16 cellular contexts compared by ENCODE assay signal in the genomic region with DNA sequence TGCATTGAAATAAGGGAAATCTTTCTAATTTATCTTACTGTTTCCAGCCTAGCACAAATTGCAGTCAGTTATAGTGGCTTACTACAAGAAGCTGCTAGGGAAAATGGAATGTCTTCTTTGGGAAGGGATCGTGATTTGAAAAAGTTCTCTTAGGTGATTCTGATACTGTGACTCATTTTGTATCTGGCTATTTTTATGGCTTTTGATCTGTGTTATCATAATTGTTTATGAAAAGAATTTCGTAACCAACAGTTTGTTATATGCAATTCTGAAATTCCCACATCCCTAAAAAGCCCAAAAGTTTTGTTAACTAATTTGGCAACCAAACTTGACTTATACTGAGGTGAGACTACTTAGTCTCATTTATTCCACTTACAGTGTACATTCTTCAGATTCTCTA. TPM values are rescaled to one million over a fixed set of nuclear protein-coding genes. Genes with fewer than 3 reads are reported as not detected.
DNase-seq lines count a peak whose midpoint lies in the region; ATAC-seq, FAIRE-seq and TF ChIP-seq lines count a peak whose summit lies in the region.
"Had no signal": no experiment of that assay in that cellular context is flagged by ENCODE, and none has a peak within 500 bp of the region (broad histone marks: within the 10 kb centered on the region; RNA-seq: fewer than 3 reads in every experiment).

No MANE protein-coding gene starts in this region.

- H3K4ac ChIP-seq in IMR-90 (ENCODE audit: low read depth, low read length), result no peak overlapping the region

- H4K8ac ChIP-seq in IMR-90 (ENCODE audit: low read depth in 2 of 2, low read length in 2 of 2), result no peak overlapping the region

- SMC1A ChIA-PET in GM12878 (lab: Charles Lee; ENCODE audit: uncharacterized antibody, unreplicated experiment), result interaction anchor here (1.1 kb wide), 1 partner anchor 11 kb away, joined by 5 read pairs; no protein-coding TSS in a partner anchor

- H4K91ac ChIP-seq in IMR-90 (ENCODE audit: insufficient read depth, low read depth, low read length), result no peak overlapping the region

- no peak for DNase-seq in CD4-positive, alpha-beta T cell
- DNase-seq in IMR-90, result peak; percentile 56
- DNase-seq in GM12878 (ENCODE audit: low read depth, low spot score), result no peak
- no peak for DNase-seq in naive thymus-derived CD4-positive, alpha-beta T cell
- no peak for DNase-seq in activated T-helper 2 cell treated with anti-CD3 and anti-CD28 coated beads, Interferon-gamma antibody, Interleukin-2, Interleukin-4, amounts not matched to agents 10 μg/mL and 5 μg/mL and 100 μg/mL, durations not matched to agents 14 hours and 24 hours and 36 hours (ENCODE audit: low spot score)
- DNase-seq in NAMALWA (ENCODE audit: low spot score), result no peak
- no peak for DNase-seq in NCI-H2196 (lab: John Stamatoyannopoulos, UW; ENCODE audit: unreplicated experiment)
- DNase-seq: NCI-H1105, NCI-H2081 treated with DMSO at 0.1 percent for 48 hours, NCI-H510A treated with DMSO at 0.1 percent for 48 hours, NCI-H774 had no signal

- TF ChIP-seq CTCF in CD4-positive, alpha-beta T cell (IDR thresholded peaks at IDR 0.05), result no peak
- TF ChIP-seq CTCF in IMR-90 (conservative IDR thresholded peaks at IDR 0.05; ENCODE audit: low read depth, low read length) (no peak), GM12878 (IDR thresholded peaks at IDR 0.05 in 2 of 3, conservative IDR thresholded peaks at IDR 0.05 in 1 of 3; ENCODE audit: control insufficient read depth in 2 of 3, extremely low read depth in 1 of 3, insufficient read depth in 1 of 3, low read depth in 3 of 3, low read length in 3 of 3) (no peak)

- no peak overlapping the region for H2BK5ac ChIP-seq in IMR-90 (ENCODE audit: low read depth, low read length, poor library complexity, severe bottlenecking)

- in situ Hi-C loops in IMR-90 (cut with MboI; ENCODE audit: low sequenced_read_pairs) (no loop called here), GM12878 (cut with MboI) (no loop called here)

- no peak overlapping the region for H3K14ac ChIP-seq in IMR-90 (replicated peaks; ENCODE audit: low read depth, low read length)

- H3K4me1 ChIP-seq in IMR-90 (ENCODE audit: control insufficient read depth, insufficient read depth, low read length) (0 out of 2 replicates have a peak, but pooled peaks cover 1% of the 10 kb centered on the region), GM12878 (ENCODE audit: control insufficient read depth, insufficient read depth, low read length) (no peaks in the 10 kb centered on the region)
- peaks cover 9 to 46% of the 10 kb centered on the region in 2 donors for H3K4me1 ChIP-seq in naive thymus-derived CD4-positive, alpha-beta T cell (ENCODE audit: control insufficient read depth in 2 of 2, insufficient read depth in 2 of 2, low read length in 2 of 2)

- H3K9me1 ChIP-seq in IMR-90 (ENCODE audit: insufficient read depth, low read length), result no peaks in the 10 kb centered on the region; the same call in 1 of the 2 replicates

- H3K4me3 Mint-ChIP-seq in CD4-positive, alpha-beta T cell, result peak overlapping the region; percentile 11
- H3K4me3 Mint-ChIP-seq in naive thymus-derived CD4-positive, alpha-beta T cell, result peak overlapping the region in 4 of 10 donors; percentile 17 to 55 (median 34)
- no peak overlapping the region for H3K4me3 Mint-ChIP-seq in activated T-helper 2 cell treated with anti-CD3 and anti-CD28 coated beads, Interferon-gamma antibody, Interleukin-2, Interleukin-4, amounts not matched to agents 10 μg/mL and 5 μg/mL and 100 μg/mL, durations not matched to agents 14 hours and 24 hours and 36 hours (ENCODE audit: low read depth)

- TF ChIP-seq POLR2A in IMR-90 (IDR thresholded peaks at IDR 0.05; ENCODE audit: low read depth, low read length) (no peak), GM12878 (IDR thresholded peaks at IDR 0.05; ENCODE audit: low read depth, low read length) (no peak)

- H3K18ac ChIP-seq in IMR-90 (ENCODE audit: low read depth, low read length), result no peak overlapping the region

- RAD21 ChIA-PET in GM12878 (lab: Charles Lee; ENCODE audit: unreplicated experiment), result interaction anchor here (0.9 kb wide), 1 partner anchor 540 kb away, joined by 3 read pairs; no protein-coding TSS in a partner anchor

- peaks cover 3% of the 10 kb centered on the region for H3K79me2 ChIP-seq in GM12878 (ENCODE audit: control insufficient read depth, insufficient read depth, low read length)

- no peak overlapping the region for H3K27ac ChIP-seq in CD4-positive, alpha-beta T cell (ENCODE audit: low read depth, low read length)
- H3K27ac ChIP-seq in IMR-90 (ENCODE audit: insufficient read depth, low read length) (no peak overlapping the region), GM12878 (ENCODE audit: control insufficient read depth, insufficient read depth) (no peak overlapping the region)
- H3K27ac ChIP-seq in naive thymus-derived CD4-positive, alpha-beta T cell (ENCODE audit: low read depth, low read length), result no peak overlapping the region
- H3K27ac ChIP-seq: BLaER1 treated with 17β-estradiol and CSF1 and Interleukin-3, amounts not matched to agents 10 nM and 100 nM had no signal

- H3K79me1 ChIP-seq in IMR-90 (ENCODE audit: low read depth in 1 of 2, low read length in 2 of 2), result peaks cover 8 to 9% of the 10 kb centered on the region in 2 experiments; a peak in 2 of 4 replicates

- BruUV-seq in IMR-90 (replicated peaks; lab: Mats Ljungman, UMichigan) (no TSS peak), GM12878 (replicated peaks; lab: Mats Ljungman, UMichigan) (no TSS peak)

- no peak overlapping the region for H3K4me2 ChIP-seq in IMR-90 (ENCODE audit: low read depth, low read length)
- H3K4me2 ChIP-seq in GM12878 (ENCODE audit: control insufficient read depth, insufficient read depth), result no peak overlapping the region

- no peaks in the 10 kb centered on the region for H4K20me1 ChIP-seq in IMR-90 (ENCODE audit: insufficient read depth, low read length)
- H4K20me1 ChIP-seq in GM12878 (ENCODE audit: control insufficient read depth, insufficient read depth), result no peaks in the 10 kb centered on the region

- H2BK20ac ChIP-seq in IMR-90 (ENCODE audit: low read depth, low read length), result no peak overlapping the region

- no peak overlapping the region for H2BK120ac ChIP-seq in IMR-90 (ENCODE audit: low read depth, low read length)

- FAIRE-seq in GM12878 (lab: Jason Lieb, UNC), result no peak
- FAIRE-seq: D721Med, RCC 7860 had no signal

- no peak overlapping the region for H4K5ac ChIP-seq in IMR-90 (ENCODE audit: low read depth, low read length)

- intact Hi-C loops in CD4-positive, alpha-beta T cell (cut with DNase I, micrococcal nuclease), result loop anchor here in 1 of 2 experiments (2.0 kb wide), 1 partner anchor 45 kb away; no protein-coding TSS in a partner anchor
- intact Hi-C loops in IMR-90 (cut with micrococcal nuclease), result no loop called here
- intact Hi-C loops in GM12878 (cut with micrococcal nuclease; ENCODE audit: unreplicated experiment), result no loop called here
- intact Hi-C loops in naive thymus-derived CD4-positive, alpha-beta T cell (cut with micrococcal nuclease), result loop anchor here in 1 of 2 donors (2.0 kb wide), 2 partner anchors 13 to 17 kb away; a partner anchor contains a TSS
- intact Hi-C loops in activated T-helper 2 cell treated with anti-CD3 and anti-CD28 coated beads, Interferon-gamma antibody, Interleukin-2, Interleukin-4, amounts not matched to agents 10 μg/mL and 5 μg/mL and 100 μg/mL, durations not matched to agents 14 hours and 24 hours and 36 hours (cut with micrococcal nuclease), result no loop called here

- H3K27me3 Mint-ChIP-seq in CD4-positive, alpha-beta T cell, result no peaks in the 10 kb centered on the region
- H3K27me3 Mint-ChIP-seq in naive thymus-derived CD4-positive, alpha-beta T cell, result no peaks in the 10 kb centered on the region
- no peaks in the 10 kb centered on the region for H3K27me3 Mint-ChIP-seq in activated T-helper 2 cell treated with anti-CD3 and anti-CD28 coated beads, Interferon-gamma antibody, Interleukin-2, Interleukin-4, amounts not matched to agents 10 μg/mL and 5 μg/mL and 100 μg/mL, durations not matched to agents 14 hours and 24 hours and 36 hours (ENCODE audit: low read depth)
- H3K27me3 Mint-ChIP-seq: CD8-positive, alpha-beta memory T cell had no signal

- H2AK9ac ChIP-seq in IMR-90 (replicated peaks; ENCODE audit: low read depth, low read length, poor library complexity), result no peak overlapping the region

- H3K9me3 Mint-ChIP-seq in CD4-positive, alpha-beta T cell, result no peaks in the 10 kb centered on the region
- H3K9me3 Mint-ChIP-seq in naive thymus-derived CD4-positive, alpha-beta T cell, result peaks cover 0 to 2% (median 0%) of the 10 kb centered on the region in 11 donors
- H3K9me3 Mint-ChIP-seq in activated T-helper 2 cell treated with anti-CD3 and anti-CD28 coated beads, Interferon-gamma antibody, Interleukin-2, Interleukin-4, amounts not matched to agents 10 μg/mL and 5 μg/mL and 100 μg/mL, durations not matched to agents 14 hours and 24 hours and 36 hours, result no peaks in the 10 kb centered on the region
- H3K9me3 Mint-ChIP-seq: CD8-positive, alpha-beta memory T cell had no signal

- no peak for ATAC-seq in CD4-positive, alpha-beta T cell (ENCODE audit: poor library complexity)
- ATAC-seq in IMR-90 (ENCODE audit: low read depth) (peak; percentile 48), GM12878 (no peak)
- ATAC-seq in naive thymus-derived CD4-positive, alpha-beta T cell, result no peak

- H2AK5ac ChIP-seq in IMR-90 (ENCODE audit: low read depth, low read length), result no peak overlapping the region

- no peak overlapping the region for H3K9ac ChIP-seq in IMR-90 (ENCODE audit: low read depth, low read length)
- H3K9ac ChIP-seq in GM12878 (ENCODE audit: control insufficient read depth, insufficient read depth, low read length), result no peak overlapping the region
- H3K9ac ChIP-seq: BLaER1 treated with 17β-estradiol and CSF1 and Interleukin-3, amounts not matched to agents 10 nM and 100 nM had no signal

- H3K4me3 ChIP-seq in IMR-90 (ENCODE audit: insufficient read depth, low read depth, low read length), result no peak overlapping the region
- H3K4me3 ChIP-seq in GM12878, result no peak overlapping the region
- H3K4me3 ChIP-seq in naive thymus-derived CD4-positive, alpha-beta T cell (ENCODE audit: low read length), result no peak overlapping the region
- H3K4me3 ChIP-seq: BLaER1 treated with 17β-estradiol and CSF1 and Interleukin-3, amounts not matched to agents 10 nM and 100 nM; HAP-1 had no signal

- H3K9me3 ChIP-seq in CD4-positive, alpha-beta T cell (ENCODE audit: control insufficient read depth, low read length), result no peaks in the 10 kb centered on the region
- no peaks in the 10 kb centered on the region for H3K9me3 ChIP-seq in IMR-90 (ENCODE audit: control insufficient read depth, insufficient read depth, low read length)
- H3K9me3 ChIP-seq in GM12878 (replicated peaks; ENCODE audit: control insufficient read depth, insufficient read depth, low read length), result no peaks in the 10 kb centered on the region; the same call in 2 of the 3 replicates
- no peaks in the 10 kb centered on the region for H3K9me3 ChIP-seq in naive thymus-derived CD4-positive, alpha-beta T cell (ENCODE audit: control insufficient read depth in 2 of 3, low read length in 3 of 3)
- H3K9me3 ChIP-seq: HAP-1 had no signal

- H3K56ac ChIP-seq in IMR-90 (ENCODE audit: extremely low read depth, insufficient read depth, low read length), result no peak overlapping the region

- TF ChIP-seq EP300 in GM12878 (IDR thresholded peaks at IDR 0.05; ENCODE audit: borderline replicate concordance in 1 of 2, control insufficient read depth in 1 of 2, low read depth in 2 of 2, low read length in 2 of 2), result no peak

- peaks cover 17% of the 10 kb centered on the region for H3K36me3 Mint-ChIP-seq in CD4-positive, alpha-beta T cell (ENCODE audit: low read depth)
- H3K36me3 Mint-ChIP-seq in naive thymus-derived CD4-positive, alpha-beta T cell, result peaks cover 0 to 26% (median 14%) of the 10 kb centered on the region in 5 donors
- H3K36me3 Mint-ChIP-seq in activated T-helper 2 cell treated with anti-CD3 and anti-CD28 coated beads, Interferon-gamma antibody, Interleukin-2, Interleukin-4, amounts not matched to agents 10 μg/mL and 5 μg/mL and 100 μg/mL, durations not matched to agents 14 hours and 24 hours and 36 hours (ENCODE audit: low read depth), result peaks cover 5% of the 10 kb centered on the region

- no CpG with 5 or more reads among the region's 2 CpGs for WGBS in IMR-90 (ENCODE audit: extremely low coverage in 2 of 2, insufficient read length in 1 of 2), 2 experiments
- 95% methylated on average over 2 of the region's 2 CpGs for WGBS in GM12878 (ENCODE audit: insufficient coverage, insufficient replicate concordance, low lambda C conversion rate, missing lambda C conversion rate)

- H3K27ac Mint-ChIP-seq in CD4-positive, alpha-beta T cell, result peak overlapping the region; percentile 7
- peak overlapping the region in 6 of 9 donors; percentile 2 to 92 (median 55) for H3K27ac Mint-ChIP-seq in naive thymus-derived CD4-positive, alpha-beta T cell
- no peak overlapping the region for H3K27ac Mint-ChIP-seq in activated T-helper 2 cell treated with anti-CD3 and anti-CD28 coated beads, Interferon-gamma antibody, Interleukin-2, Interleukin-4, amounts not matched to agents 10 μg/mL and 5 μg/mL and 100 μg/mL, durations not matched to agents 14 hours and 24 hours and 36 hours

- H3K36me3 ChIP-seq in IMR-90 (ENCODE audit: control insufficient read depth, insufficient read depth, low read length) (no peaks in the 10 kb centered on the region), GM12878 (ENCODE audit: control insufficient read depth in 2 of 2, insufficient read depth in 2 of 2, low read length in 1 of 2) (no peaks in the 10 kb centered on the region)
- no peaks in the 10 kb centered on the region for H3K36me3 ChIP-seq in naive thymus-derived CD4-positive, alpha-beta T cell (ENCODE audit: control insufficient read depth in 2 of 3, insufficient read depth in 3 of 3, low read length in 3 of 3)
- H3K36me3 ChIP-seq: HAP-1 had no signal

- H3K4me1 Mint-ChIP-seq in CD4-positive, alpha-beta T cell (ENCODE audit: low read depth), result peaks cover 52% of the 10 kb centered on the region
- H3K4me1 Mint-ChIP-seq in naive thymus-derived CD4-positive, alpha-beta T cell, result peaks cover 9 to 59% (median 50%) of the 10 kb centered on the region in 7 donors
- H3K4me1 Mint-ChIP-seq in activated T-helper 2 cell treated with anti-CD3 and anti-CD28 coated beads, Interferon-gamma antibody, Interleukin-2, Interleukin-4, amounts not matched to agents 10 μg/mL and 5 μg/mL and 100 μg/mL, durations not matched to agents 14 hours and 24 hours and 36 hours (ENCODE audit: low read depth), result peaks cover 15% of the 10 kb centered on the region

- POLR2A ChIA-PET in CD4-positive, alpha-beta T cell (lab: Charles Lee), result interaction anchor here (1.0 to 2.1 kb wide), 3 partner anchors 12 to 404 kb away, joined by 3 to 22 read pairs (median 3); a partner anchor contains a TSS
- POLR2A ChIA-PET in IMR-90 (lab: Charles Lee; ENCODE audit: unreplicated experiment), result no interaction called here
- POLR2A ChIA-PET in GM12878 (lab: Charles Lee), result no interaction called here
- POLR2A ChIA-PET in naive thymus-derived CD4-positive, alpha-beta T cell (lab: Charles Lee), result interaction anchor here (2.5 to 3.9 kb wide), 2 partner anchors 10 to 12 kb away, joined by 19 to 25 read pairs; a partner anchor contains a TSS

- H3K23ac ChIP-seq in IMR-90 (ENCODE audit: low read depth, low read length), result no peak overlapping the region

- H3K27me3 ChIP-seq in CD4-positive, alpha-beta T cell (ENCODE audit: control insufficient read depth, insufficient read depth, low read length), result no peaks in the 10 kb centered on the region
- H3K27me3 ChIP-seq in IMR-90 (ENCODE audit: control insufficient read depth, insufficient read depth, low read length) (no peaks in the 10 kb centered on the region), GM12878 (replicated peaks in 1 of 2; ENCODE audit: control insufficient read depth in 2 of 2, insufficient read depth in 2 of 2, low read length in 1 of 2) (no peaks in the 10 kb centered on the region)
- H3K27me3 ChIP-seq in naive thymus-derived CD4-positive, alpha-beta T cell (ENCODE audit: control insufficient read depth in 2 of 2, insufficient read depth in 2 of 2, low read length in 2 of 2), result no peaks in the 10 kb centered on the region
- H3K27me3 ChIP-seq: BLaER1 treated with 17β-estradiol and CSF1 and Interleukin-3, amounts not matched to agents 10 nM and 100 nM had no signal

- TF ChIP-seq RAD21 in IMR-90 (IDR thresholded peaks at IDR 0.05; ENCODE audit: low read length) (no peak), GM12878 (IDR thresholded peaks at IDR 0.05; ENCODE audit: insufficient read depth, low read depth, low read length) (no peak)

- H2AFZ ChIP-seq in IMR-90 (replicated peaks; ENCODE audit: low read length, poor library complexity) (no peak overlapping the region), GM12878 (ENCODE audit: control insufficient read depth, low read depth, low read length) (no peak overlapping the region)

- H2BK15ac ChIP-seq in IMR-90 (ENCODE audit: low read depth, low read length), result no peak overlapping the region

- CTCF ChIA-PET in CD4-positive, alpha-beta T cell (lab: Charles Lee), result no interaction called here
- CTCF ChIA-PET in IMR-90 (lab: Yijun Ruan, JAX) (no interaction called here), GM12878 (lab: Yijun Ruan, JAX) (no interaction called here)
- CTCF ChIA-PET in naive thymus-derived CD4-positive, alpha-beta T cell (lab: Charles Lee), result interaction anchor here (0.7 to 0.8 kb wide), 2 partner anchors 12 to 398 kb away, joined by 3 read pairs; a partner anchor contains a TSS

- dilution Hi-C loops in IMR-90 (cut with HindIII; ENCODE audit: low sequenced_read_pairs, unreplicated experiment), result no loop called here

RNA-seq across cellular contexts. Expression of a gene that starts 12.4 kb away (rescaled TPM):
- total RNA-seq in CD4-positive, alpha-beta T cell, result 100 to 1,000 TPM in 1 of 2 experiments, 10 to 100 TPM in 1; 96.9 to 102 TPM
- 13.6 and 19.2 TPM in 2 replicates for total RNA-seq in IMR-90 (2012; rRNA removed)
- polyA plus RNA-seq in IMR-90 (2012; rRNA removed), result 2.9 and 4.0 TPM in 2 replicates
- 1.4 and 1.5 TPM in 2 replicates for polyA plus RNA-seq in IMR-90 (2012; cell fraction: cytosol; rRNA removed)
- 2.3 and 13.7 TPM in 2 replicates for polyA plus RNA-seq in IMR-90 (2012; cell fraction: nucleus; rRNA removed; ENCODE audit: low replicate concordance)
- total RNA-seq in GM12878 (2013; cell fraction: nucleolus; rRNA removed), result 75.9 and 78.2 TPM in 2 replicates
- 23.6 and 26.8 TPM in 2 replicates for total RNA-seq in GM12878 (2014; rRNA removed)
- total RNA-seq in GM12878 (2014; rRNA removed; fragmentation: Illumina TruSeq; extraction: Trizol), result 26.2 and 27.9 TPM in 2 replicates
- total RNA-seq in GM12878 (2021), result 26.3 and 28.5 TPM in 2 replicates
- polyA plus RNA-seq in GM12878 (2011; ENCODE audit: low read depth), result 6.7 TPM
- 26.9 and 27.5 TPM in 2 replicates for polyA plus RNA-seq in GM12878 (2011; rRNA removed)
- 11.1 and 11.2 TPM in 2 replicates for polyA plus RNA-seq in GM12878 (2011; cell fraction: cytosol; rRNA removed)
- polyA plus RNA-seq in GM12878 (2011; cell fraction: nucleus; rRNA removed), result 15.3 and 25.3 TPM in 2 replicates
- polyA plus RNA-seq in GM12878 (2012), result 3.9 and 10.2 TPM in 2 replicates
- 19.4 and 25.8 TPM in 2 replicates for polyA plus RNA-seq in GM12878 (2014; fragmentation: Illumina TruSeq; extraction: Trizol)
- 1 to 10 TPM; 5.0 to 7.4 TPM for polyA plus RNA-seq in GM12878 (2014; fragmentation: Nextera tagmentation; extraction: Ambion mirVana)
- 18.5 TPM in 2 replicates for polyA plus RNA-seq in GM12878 (2014; rRNA removed)
- 10 to 100 TPM; 23.8 to 29.7 TPM for polyA plus RNA-seq in GM12878 (2016; fragmentation: Nextera tagmentation; extraction: Ambion mirVana)
- polyA minus RNA-seq in GM12878 (2011; rRNA and poly(A)+ RNA removed), result 57.4 and 68.0 TPM in 2 replicates
- polyA minus RNA-seq in GM12878 (2011; cell fraction: cytosol; rRNA and poly(A)+ RNA removed), result 7.2 and 11.3 TPM in 2 replicates
- 65.0 and 124 TPM in 2 replicates for polyA minus RNA-seq in GM12878 (2011; cell fraction: nucleus; rRNA and poly(A)+ RNA removed)
- total RNA-seq in naive thymus-derived CD4-positive, alpha-beta T cell, result 100 to 1,000 TPM in 3 of 5 experiments, 10 to 100 TPM in 2; 59.9 to 122 (median 104) TPM
- 10 to 100 TPM; 48.9 to 50.1 TPM for polyA plus RNA-seq in naive thymus-derived CD4-positive, alpha-beta T cell
- total RNA-seq in activated T-helper 2 cell treated with anti-CD3 and anti-CD28 coated beads, Interferon-gamma antibody, Interleukin-2, Interleukin-4, amounts not matched to agents 10 μg/mL and 5 μg/mL and 100 μg/mL, durations not matched to agents 14 hours and 24 hours and 36 hours, result 22.1 and 22.5 TPM in 2 replicates

Comparison
In these comparisons a context has a peak if more than half of its experiments do, and no peak if none do; other contexts are left out.
1. POLR2A ChIA-PET loops: an anchor here in CD4-positive, alpha-beta T cell (1.0 to 2.1 kb wide) and naive thymus-derived CD4-positive, alpha-beta T cell (2.5 to 3.9 kb wide); none called in IMR-90 and GM12878.